ENCODE assay signal across 1 cellular context in the genomic region with DNA sequence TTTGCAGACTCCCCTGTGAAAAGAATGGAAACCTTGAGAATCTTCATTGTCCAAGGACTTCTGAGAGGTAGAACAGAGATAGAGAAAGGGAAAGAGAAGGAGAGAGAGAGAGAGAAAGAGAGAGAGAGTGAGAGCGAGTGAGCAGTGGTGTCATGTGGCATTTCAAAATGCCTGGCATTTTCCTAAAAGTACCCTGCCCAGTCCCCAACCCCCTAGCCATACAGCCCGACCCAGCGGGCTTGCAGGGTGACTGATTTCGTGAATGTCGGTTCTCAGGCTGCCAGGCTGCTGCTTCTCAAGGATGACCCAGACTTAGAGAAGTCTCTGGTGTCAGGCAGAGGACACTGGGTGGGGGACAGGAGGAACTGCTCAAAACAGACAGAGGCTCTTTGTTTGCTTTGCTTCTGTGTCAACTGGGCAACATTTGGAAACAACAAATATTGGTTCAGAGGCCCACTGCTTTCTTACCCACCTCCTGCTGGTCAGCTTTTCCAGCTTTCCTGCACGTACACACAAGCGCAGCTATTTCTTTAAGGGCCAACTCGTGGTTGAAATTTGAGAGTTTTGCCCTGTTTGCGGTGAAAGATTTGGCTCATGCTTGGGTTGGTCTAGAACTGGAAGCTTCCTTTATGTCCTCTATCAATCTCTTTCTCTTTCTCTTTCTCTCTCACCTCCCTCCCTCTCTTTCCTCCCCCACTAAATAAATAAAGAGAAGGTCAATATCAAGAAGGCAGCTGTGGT.
TF ChIP-seq lines count a peak whose summit lies in the region.

No MANE protein-coding gene starts in this region.

TF ChIP-seq in HepG2, 621 proteins besides CTCF, POLR2A, EP300 and RAD21 (continued from another document and continues in another):
- TF ChIP-seq TBL1XR1 (IDR thresholded peaks at IDR 0.05; ENCODE audit: borderline replicate concordance, low read length, partially characterized antibody) (peak; percentile 92), ZNF777 (CRISPR knock-in tag; IDR thresholded peaks at IDR 0.05) (no peak), HIC2 (CRISPR knock-in tag; IDR thresholded peaks at IDR 0.05; ENCODE audit: low read depth) (peak; percentile 56; the same call in 1 of the 2 replicates), SMAD3 (CRISPR knock-in tag; IDR thresholded peaks at IDR 0.05) (peak; percentile 94), ZNF577 (CRISPR knock-in tag; IDR thresholded peaks at IDR 0.05; ENCODE audit: borderline replicate concordance, low read depth) (no peak), ATF1 (CRISPR knock-in tag; IDR thresholded peaks at IDR 0.05) (peak; percentile 80), ZNF124 (CRISPR knock-in tag; IDR thresholded peaks at IDR 0.05) (peak; percentile 83), SATB2 (CRISPR knock-in tag; IDR thresholded peaks at IDR 0.05) (no peak), HCFC1 (IDR thresholded peaks at IDR 0.05; ENCODE audit: low read depth, low read length) (no peak), SPEN (CRISPR knock-in tag; IDR thresholded peaks at IDR 0.05; ENCODE audit: low read depth) (peak; percentile 90; the same call in 1 of the 2 replicates), ZNF703 (CRISPR knock-in tag; IDR thresholded peaks at IDR 0.05; ENCODE audit: borderline replicate concordance) (peak; percentile 33; the same call in 1 of the 2 replicates), ZC3H4 (CRISPR knock-in tag; IDR thresholded peaks at IDR 0.05; ENCODE audit: borderline replicate concordance) (no peak), STAT5B (CRISPR knock-in tag; IDR thresholded peaks at IDR 0.05) (peak; percentile 93; the same call in 1 of the 2 replicates), ZSCAN21 (CRISPR knock-in tag; IDR thresholded peaks at IDR 0.05; ENCODE audit: borderline replicate concordance) (peak; percentile 74), ZNF143 (CRISPR knock-in tag; IDR thresholded peaks at IDR 0.05) (peak; percentile 63), ZNF574 (CRISPR knock-in tag; IDR thresholded peaks at IDR 0.05) (peak; percentile 70; the same call in 1 of the 2 replicates), ZNF772 (CRISPR knock-in tag; IDR thresholded peaks at IDR 0.05) (no peak), BRCA1 (CRISPR knock-in tag; IDR thresholded peaks at IDR 0.05) (no peak), PATZ1 (CRISPR knock-in tag; IDR thresholded peaks at IDR 0.05) (peak; percentile 91), ZNF17 (CRISPR knock-in tag; IDR thresholded peaks at IDR 0.05) (no peak), E2F2 (CRISPR knock-in tag; IDR thresholded peaks at IDR 0.05; ENCODE audit: borderline replicate concordance) (no peak), REXO4 (CRISPR knock-in tag; IDR thresholded peaks at IDR 0.05; ENCODE audit: borderline replicate concordance) (no peak)
- TF ChIP-seq, protein P1, sequence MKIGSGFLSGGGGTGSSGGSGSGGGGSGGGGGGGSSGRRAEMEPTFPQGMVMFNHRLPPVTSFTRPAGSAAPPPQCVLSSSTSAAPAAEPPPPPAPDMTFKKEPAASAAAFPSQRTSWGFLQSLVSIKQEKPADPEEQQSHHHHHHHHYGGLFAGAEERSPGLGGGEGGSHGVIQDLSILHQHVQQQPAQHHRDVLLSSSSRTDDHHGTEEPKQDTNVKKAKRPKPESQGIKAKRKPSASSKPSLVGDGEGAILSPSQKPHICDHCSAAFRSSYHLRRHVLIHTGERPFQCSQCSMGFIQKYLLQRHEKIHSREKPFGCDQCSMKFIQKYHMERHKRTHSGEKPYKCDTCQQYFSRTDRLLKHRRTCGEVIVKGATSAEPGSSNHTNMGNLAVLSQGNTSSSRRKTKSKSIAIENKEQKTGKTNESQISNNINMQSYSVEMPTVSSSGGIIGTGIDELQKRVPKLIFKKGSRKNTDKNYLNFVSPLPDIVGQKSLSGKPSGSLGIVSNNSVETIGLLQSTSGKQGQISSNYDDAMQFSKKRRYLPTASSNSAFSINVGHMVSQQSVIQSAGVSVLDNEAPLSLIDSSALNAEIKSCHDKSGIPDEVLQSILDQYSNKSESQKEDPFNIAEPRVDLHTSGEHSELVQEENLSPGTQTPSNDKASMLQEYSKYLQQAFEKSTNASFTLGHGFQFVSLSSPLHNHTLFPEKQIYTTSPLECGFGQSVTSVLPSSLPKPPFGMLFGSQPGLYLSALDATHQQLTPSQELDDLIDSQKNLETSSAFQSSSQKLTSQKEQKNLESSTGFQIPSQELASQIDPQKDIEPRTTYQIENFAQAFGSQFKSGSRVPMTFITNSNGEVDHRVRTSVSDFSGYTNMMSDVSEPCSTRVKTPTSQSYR (CRISPR knock-in tag; IDR thresholded peaks at IDR 0.05; ENCODE audit: borderline replicate concordance) = peak; percentile 84
- TF ChIP-seq, protein P2, sequence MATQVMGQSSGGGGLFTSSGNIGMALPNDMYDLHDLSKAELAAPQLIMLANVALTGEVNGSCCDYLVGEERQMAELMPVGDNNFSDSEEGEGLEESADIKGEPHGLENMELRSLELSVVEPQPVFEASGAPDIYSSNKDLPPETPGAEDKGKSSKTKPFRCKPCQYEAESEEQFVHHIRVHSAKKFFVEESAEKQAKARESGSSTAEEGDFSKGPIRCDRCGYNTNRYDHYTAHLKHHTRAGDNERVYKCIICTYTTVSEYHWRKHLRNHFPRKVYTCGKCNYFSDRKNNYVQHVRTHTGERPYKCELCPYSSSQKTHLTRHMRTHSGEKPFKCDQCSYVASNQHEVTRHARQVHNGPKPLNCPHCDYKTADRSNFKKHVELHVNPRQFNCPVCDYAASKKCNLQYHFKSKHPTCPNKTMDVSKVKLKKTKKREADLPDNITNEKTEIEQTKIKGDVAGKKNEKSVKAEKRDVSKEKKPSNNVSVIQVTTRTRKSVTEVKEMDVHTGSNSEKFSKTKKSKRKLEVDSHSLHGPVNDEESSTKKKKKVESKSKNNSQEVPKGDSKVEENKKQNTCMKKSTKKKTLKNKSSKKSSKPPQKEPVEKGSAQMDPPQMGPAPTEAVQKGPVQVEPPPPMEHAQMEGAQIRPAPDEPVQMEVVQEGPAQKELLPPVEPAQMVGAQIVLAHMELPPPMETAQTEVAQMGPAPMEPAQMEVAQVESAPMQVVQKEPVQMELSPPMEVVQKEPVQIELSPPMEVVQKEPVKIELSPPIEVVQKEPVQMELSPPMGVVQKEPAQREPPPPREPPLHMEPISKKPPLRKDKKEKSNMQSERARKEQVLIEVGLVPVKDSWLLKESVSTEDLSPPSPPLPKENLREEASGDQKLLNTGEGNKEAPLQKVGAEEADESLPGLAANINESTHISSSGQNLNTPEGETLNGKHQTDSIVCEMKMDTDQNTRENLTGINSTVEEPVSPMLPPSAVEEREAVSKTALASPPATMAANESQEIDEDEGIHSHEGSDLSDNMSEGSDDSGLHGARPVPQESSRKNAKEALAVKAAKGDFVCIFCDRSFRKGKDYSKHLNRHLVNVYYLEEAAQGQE (IDR thresholded peaks at IDR 0.05; ENCODE audit: borderline replicate concordance in 1 of 2, low read depth in 1 of 2, low read length in 2 of 2) = peak in 1 of 2 experiments; percentile 83; a peak in 2 of 4 replicates
- TF ChIP-seq, protein P3, sequence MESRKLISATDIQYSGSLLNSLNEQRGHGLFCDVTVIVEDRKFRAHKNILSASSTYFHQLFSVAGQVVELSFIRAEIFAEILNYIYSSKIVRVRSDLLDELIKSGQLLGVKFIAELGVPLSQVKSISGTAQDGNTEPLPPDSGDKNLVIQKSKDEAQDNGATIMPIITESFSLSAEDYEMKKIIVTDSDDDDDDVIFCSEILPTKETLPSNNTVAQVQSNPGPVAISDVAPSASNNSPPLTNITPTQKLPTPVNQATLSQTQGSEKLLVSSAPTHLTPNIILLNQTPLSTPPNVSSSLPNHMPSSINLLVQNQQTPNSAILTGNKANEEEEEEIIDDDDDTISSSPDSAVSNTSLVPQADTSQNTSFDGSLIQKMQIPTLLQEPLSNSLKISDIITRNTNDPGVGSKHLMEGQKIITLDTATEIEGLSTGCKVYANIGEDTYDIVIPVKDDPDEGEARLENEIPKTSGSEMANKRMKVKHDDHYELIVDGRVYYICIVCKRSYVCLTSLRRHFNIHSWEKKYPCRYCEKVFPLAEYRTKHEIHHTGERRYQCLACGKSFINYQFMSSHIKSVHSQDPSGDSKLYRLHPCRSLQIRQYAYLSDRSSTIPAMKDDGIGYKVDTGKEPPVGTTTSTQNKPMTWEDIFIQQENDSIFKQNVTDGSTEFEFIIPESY (CRISPR knock-in tag; IDR thresholded peaks at IDR 0.05) = peak; percentile 56
- TF ChIP-seq, protein P4, sequence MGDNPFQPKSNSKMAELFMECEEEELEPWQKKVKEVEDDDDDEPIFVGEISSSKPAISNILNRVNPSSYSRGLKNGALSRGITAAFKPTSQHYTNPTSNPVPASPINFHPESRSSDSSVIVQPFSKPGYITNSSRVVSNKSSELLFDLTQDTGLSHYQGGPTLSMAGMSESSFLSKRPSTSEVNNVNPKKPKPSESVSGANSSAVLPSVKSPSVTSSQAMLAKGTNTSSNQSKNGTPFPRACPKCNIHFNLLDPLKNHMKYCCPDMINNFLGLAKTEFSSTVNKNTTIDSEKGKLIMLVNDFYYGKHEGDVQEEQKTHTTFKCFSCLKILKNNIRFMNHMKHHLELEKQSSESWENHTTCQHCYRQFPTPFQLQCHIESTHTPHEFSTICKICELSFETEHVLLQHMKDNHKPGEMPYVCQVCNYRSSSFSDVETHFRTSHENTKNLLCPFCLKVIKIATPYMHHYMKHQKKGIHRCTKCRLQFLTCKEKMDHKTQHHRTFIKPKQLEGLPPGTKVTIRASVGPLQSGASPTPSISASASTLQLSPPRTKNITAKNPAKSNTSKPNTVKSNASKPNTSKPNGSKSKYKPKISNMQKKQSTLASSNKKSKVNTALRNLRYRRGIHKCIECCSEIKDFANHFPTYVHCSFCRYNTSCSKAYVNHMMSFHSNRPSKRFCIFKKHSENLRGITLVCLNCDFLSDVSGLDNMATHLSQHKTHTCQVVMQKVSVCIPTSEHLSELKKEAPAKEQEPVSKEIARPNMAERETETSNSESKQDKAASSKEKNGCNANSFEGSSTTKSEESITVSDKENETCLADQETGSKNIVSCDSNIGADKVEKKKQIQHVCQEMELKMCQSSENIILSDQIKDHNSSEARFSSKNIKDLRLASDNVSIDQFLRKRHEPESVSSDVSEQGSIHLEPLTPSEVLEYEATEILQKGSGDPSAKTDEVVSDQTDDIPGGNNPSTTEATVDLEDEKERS (CRISPR knock-in tag; IDR thresholded peaks at IDR 0.05) = no peak
- TF ChIP-seq, protein P5, sequence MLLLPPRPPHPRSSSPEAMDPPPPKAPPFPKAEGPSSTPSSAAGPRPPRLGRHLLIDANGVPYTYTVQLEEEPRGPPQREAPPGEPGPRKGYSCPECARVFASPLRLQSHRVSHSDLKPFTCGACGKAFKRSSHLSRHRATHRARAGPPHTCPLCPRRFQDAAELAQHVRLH (CRISPR knock-in tag; IDR thresholded peaks at IDR 0.05; ENCODE audit: borderline replicate concordance, low read depth) = peak; percentile 66; the same call in 1 of the 2 replicates
